Comparison of ENCODE assay signal across 16 cellular contexts in the genomic region with DNA sequence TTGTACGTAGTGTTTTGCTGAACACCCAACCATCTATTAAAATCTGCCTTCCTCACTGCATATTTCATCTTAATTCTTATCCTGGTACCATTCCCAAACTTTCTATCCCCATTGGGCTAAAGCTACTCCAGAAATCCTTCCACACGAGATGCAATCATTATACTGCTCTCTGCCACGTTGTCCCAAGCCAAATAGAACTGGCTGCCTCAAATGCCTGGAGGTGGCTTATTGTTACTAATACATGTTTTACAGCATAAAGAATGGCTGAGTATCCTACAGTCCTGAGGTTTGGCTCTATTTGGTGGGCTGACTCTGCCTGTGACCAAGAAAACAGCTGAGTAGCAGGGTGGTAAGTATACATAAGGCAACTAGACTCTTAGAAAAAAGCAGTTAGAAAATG.
A peak's percentile ranks its signal among the peaks of the same experiment; 100 is the strongest.
DNase-seq lines count a peak whose midpoint lies in the region; ATAC-seq, FAIRE-seq and TF ChIP-seq lines count a peak whose summit lies in the region.
"Had no signal": no experiment of that assay in that cellular context is flagged by ENCODE, and none has a peak within 500 bp of the region (broad histone marks: within the 10 kb centered on the region; RNA-seq: fewer than 3 reads in every experiment).

No MANE protein-coding gene starts in this region.

- H3K23ac ChIP-seq in mesenchymal stem cell (ENCODE audit: low read length in 2 of 2), result no peak overlapping the region

- DNase-seq in Right ventricle myocardium inferior (ENCODE audit: missing footprints) (no peak), left cardiac atrium (no peak), adipocyte (ENCODE audit: low read depth) (no peak), mesenchymal stem cell (no peak), smooth muscle cell (lab: John Stamatoyannopoulos, UW; ENCODE audit: unreplicated experiment) (no peak), DMS53 (lab: John Stamatoyannopoulos, UW) (no peak), kidney (no peak)
- DNase-seq: 8988T; C1 segment of cervical spinal cord; CD4-positive, alpha-beta T cell; DMS79 treated with DMSO at 0.1 percent for 48 hours had no signal

- TF ChIP-seq CTCF in smooth muscle cell (IDR thresholded peaks at IDR 0.05; ENCODE audit: borderline replicate concordance, insufficient read depth, poor library complexity, severe bottlenecking) (no peak), kidney (IDR thresholded peaks at IDR 0.05; ENCODE audit: borderline replicate concordance, extremely low read depth, insufficient read depth) (no peak)

- no peak overlapping the region for H2BK120ac ChIP-seq in mesenchymal stem cell (ENCODE audit: low read depth, low read length)

- H3F3A ChIP-seq in smooth muscle cell (ENCODE audit: low read depth), result peaks cover 3% of the 10 kb centered on the region

- no peak overlapping the region for H2BK12ac ChIP-seq in mesenchymal stem cell (ENCODE audit: low read length in 2 of 2)

- no peaks in the 10 kb centered on the region for H3K36me3 ChIP-seq in adipocyte (ENCODE audit: control insufficient read depth, insufficient read depth, low read length, severe bottlenecking)
- no peaks in the 10 kb centered on the region for H3K36me3 ChIP-seq in mesenchymal stem cell (ENCODE audit: control insufficient read depth in 1 of 2, insufficient read depth in 2 of 2, low read depth in 1 of 2, low read length in 2 of 2)
- no peaks in the 10 kb centered on the region for H3K36me3 ChIP-seq in smooth muscle cell (ENCODE audit: low read depth)
- H3K36me3 ChIP-seq in kidney (ENCODE audit: control insufficient read depth in 1 of 2, insufficient read depth in 2 of 2, low read length in 2 of 2), result no peaks in the 10 kb centered on the region

- H3K18ac ChIP-seq in mesenchymal stem cell (ENCODE audit: low read depth in 1 of 2, low read length in 2 of 2), result peak overlapping the region in 1 of 2 experiments; percentile 19

- H3K4me1 ChIP-seq in adipocyte (ENCODE audit: control insufficient read depth, insufficient read depth, low read length) (peaks cover 13% of the 10 kb centered on the region), mesenchymal stem cell (ENCODE audit: control insufficient read depth, insufficient read depth, low read depth, low read length) (no peaks in the 10 kb centered on the region), smooth muscle cell (ENCODE audit: low read depth) (peaks cover 10% of the 10 kb centered on the region), kidney (ENCODE audit: control insufficient read depth in 1 of 2, insufficient read depth in 1 of 2, low read depth in 1 of 2, low read length in 2 of 2) (no peaks in the 10 kb centered on the region)

- no peaks in the 10 kb centered on the region for H3K79me1 ChIP-seq in mesenchymal stem cell (replicated peaks; ENCODE audit: low read length, poor library complexity, severe bottlenecking)

- H4K8ac ChIP-seq in mesenchymal stem cell (ENCODE audit: low read length), result no peak overlapping the region

- H4K91ac ChIP-seq in mesenchymal stem cell (ENCODE audit: low read length), result no peak overlapping the region

- no peaks in the 10 kb centered on the region for H3K79me2 ChIP-seq in smooth muscle cell (ENCODE audit: low read depth)

- H2BK15ac ChIP-seq in mesenchymal stem cell (ENCODE audit: low read depth, poor library complexity, severe bottlenecking), result no peak overlapping the region

- H3K4ac ChIP-seq in mesenchymal stem cell (ENCODE audit: low read depth in 1 of 2, low read length in 2 of 2), result no peak overlapping the region

- H3K9me3 ChIP-seq in adipocyte (ENCODE audit: control insufficient read depth, low read length) (no peaks in the 10 kb centered on the region), mesenchymal stem cell (ENCODE audit: control insufficient read depth, low read length) (no peaks in the 10 kb centered on the region), smooth muscle cell (replicated peaks; ENCODE audit: low read depth) (no peaks in the 10 kb centered on the region), kidney (ENCODE audit: control insufficient read depth in 1 of 2, low read length in 2 of 2) (no peaks in the 10 kb centered on the region)

- H3K27ac ChIP-seq in mesenchymal stem cell (ENCODE audit: low read length, poor library complexity, severe bottlenecking) (no peak overlapping the region), smooth muscle cell (ENCODE audit: low read depth) (no peak overlapping the region), kidney (ENCODE audit: low read depth in 2 of 2, low read length in 2 of 2) (no peak overlapping the region)

- H3K9ac ChIP-seq in adipocyte (ENCODE audit: low read length) (peak overlapping the region; percentile 49), mesenchymal stem cell (ENCODE audit: low read length) (peak overlapping the region; percentile 47), smooth muscle cell (ENCODE audit: low read depth) (no peak overlapping the region), kidney (ENCODE audit: low read length in 2 of 2) (no peak overlapping the region)

- no peak overlapping the region for H2AK5ac ChIP-seq in mesenchymal stem cell (ENCODE audit: low read length, severe bottlenecking)

- intact Hi-C loops in Right ventricle myocardium inferior (cut with DNase I) (no loop called here), left cardiac atrium (cut with DNase I) (no loop called here), kidney (cut with DNase I) (no loop called here)

- ATAC-seq in Right ventricle myocardium inferior (peak; percentile 59), left cardiac atrium (no peak), GM18868 (IDR thresholded peaks at IDR 0.05; ENCODE audit: unreplicated experiment) (no peak)
- ATAC-seq: HCT116 had no signal

- H3K4me2 ChIP-seq in mesenchymal stem cell (ENCODE audit: low read length, poor library complexity, severe bottlenecking), result no peak overlapping the region
- H3K4me2 ChIP-seq in smooth muscle cell, result peak overlapping the region; percentile 0

- no peak overlapping the region for H2BK5ac ChIP-seq in mesenchymal stem cell (ENCODE audit: low read depth, low read length, poor library complexity, severe bottlenecking)

- H2AFZ ChIP-seq in mesenchymal stem cell (ENCODE audit: low read depth, low read length) (no peak overlapping the region), smooth muscle cell (ENCODE audit: low read depth) (peak overlapping the region; percentile 11)

- H3K27me3 ChIP-seq in adipocyte (replicated peaks; ENCODE audit: control insufficient read depth, insufficient read depth, low read length) (no peaks in the 10 kb centered on the region), mesenchymal stem cell (ENCODE audit: control insufficient read depth in 1 of 2, insufficient read depth in 1 of 2, low read length in 2 of 2) (no peaks in the 10 kb centered on the region), smooth muscle cell (ENCODE audit: low read depth) (no peaks in the 10 kb centered on the region)

- H3K4me3 ChIP-seq in adipocyte (ENCODE audit: low read length) (no peak overlapping the region), mesenchymal stem cell (ENCODE audit: insufficient read depth in 1 of 2, low read depth in 1 of 2, low read length in 2 of 2) (no peak overlapping the region), smooth muscle cell (no peak overlapping the region), kidney (ENCODE audit: low read length in 2 of 2) (no peak overlapping the region)

- no peak overlapping the region for H3K14ac ChIP-seq in mesenchymal stem cell (ENCODE audit: low read length in 2 of 2)

- 96% methylated on average over 2 of the region's 3 CpGs for WGBS in mesenchymal stem cell
- WGBS in smooth muscle cell (ENCODE audit: low lambda C conversion rate), result 76% methylated on average over 3 of the region's 3 CpGs

- no peaks in the 10 kb centered on the region for H4K20me1 ChIP-seq in smooth muscle cell (ENCODE audit: low read depth)

- FAIRE-seq in kidney (lab: Jason Lieb, UNC), result no peak
- FAIRE-seq: G401.6, GM12892, GM19239 had no signal

Comparison
In these comparisons a context has a peak if more than half of its experiments do, and no peak if none do; other contexts are left out.
1. H3K9ac ChIP-seq: peak in adipocyte (single experiment) and mesenchymal stem cell (single experiment); none in smooth muscle cell (single experiment) and kidney (0 of 2).